1 cellular context compared by ENCODE assay signal in the genomic region with DNA sequence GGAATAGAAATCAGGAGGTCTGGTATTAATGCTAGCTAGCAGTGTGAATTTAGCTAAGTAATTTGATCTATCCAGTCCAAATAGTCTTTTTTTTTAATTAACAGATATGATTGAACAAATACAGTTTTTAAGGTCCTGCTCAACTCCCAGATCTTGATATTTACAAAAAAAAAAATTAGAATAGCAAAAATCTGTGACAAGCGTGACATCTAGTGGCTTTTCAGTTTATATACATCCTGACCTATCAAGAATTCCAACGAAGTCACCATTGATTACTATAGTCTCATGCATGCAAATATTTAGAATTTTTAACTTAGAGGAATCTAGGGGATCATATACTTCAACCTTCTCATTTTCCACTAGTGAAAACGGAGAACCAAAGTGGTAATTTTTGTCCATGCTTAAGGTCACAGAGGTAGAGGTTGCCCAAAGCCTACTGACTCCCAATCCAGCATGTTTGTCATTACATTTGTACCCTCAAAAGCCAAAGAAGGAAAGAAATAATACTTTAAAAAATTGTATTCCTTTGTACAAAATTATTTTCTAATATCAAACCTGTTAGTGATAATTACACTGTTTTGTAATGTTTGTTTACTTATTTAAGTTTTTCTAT.
TF ChIP-seq lines count a peak whose summit lies in the region.

No MANE protein-coding gene starts in this region.

TF ChIP-seq in A549, 52 proteins besides CTCF, POLR2A, EP300 and RAD21 (continued from another document):
- TF ChIP-seq, protein P1, sequence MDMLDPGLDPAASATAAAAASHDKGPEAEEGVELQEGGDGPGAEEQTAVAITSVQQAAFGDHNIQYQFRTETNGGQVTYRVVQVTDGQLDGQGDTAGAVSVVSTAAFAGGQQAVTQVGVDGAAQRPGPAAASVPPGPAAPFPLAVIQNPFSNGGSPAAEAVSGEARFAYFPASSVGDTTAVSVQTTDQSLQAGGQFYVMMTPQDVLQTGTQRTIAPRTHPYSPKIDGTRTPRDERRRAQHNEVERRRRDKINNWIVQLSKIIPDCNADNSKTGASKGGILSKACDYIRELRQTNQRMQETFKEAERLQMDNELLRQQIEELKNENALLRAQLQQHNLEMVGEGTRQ (IDR thresholded peaks at IDR 0.05): no peak
